In the genomic region with DNA sequence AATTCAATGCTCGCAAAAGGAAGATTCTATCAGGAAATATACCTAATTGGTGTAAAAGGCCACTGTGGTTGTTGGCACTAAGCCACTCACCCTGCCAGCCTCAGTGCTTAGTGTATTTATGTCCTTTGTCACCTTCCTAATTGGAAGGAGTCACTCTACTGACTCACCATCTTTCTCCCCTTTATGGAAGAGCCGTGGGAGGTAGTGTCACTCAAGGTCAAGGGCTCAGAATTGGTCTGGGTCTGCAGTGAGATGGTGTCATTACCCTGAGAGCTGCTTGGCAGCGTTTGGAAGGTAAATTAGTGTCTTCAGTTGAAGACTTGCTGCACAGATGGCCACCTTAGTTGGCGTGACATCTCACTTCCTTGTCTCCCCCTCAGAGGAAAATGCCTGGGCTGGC, we compare ENCODE assay signal across 12 cellular contexts. TPM values are rescaled to one million over a fixed set of nuclear protein-coding genes. Genes with fewer than 3 reads are reported as not detected.
DNase-seq lines count a peak whose midpoint lies in the region; FAIRE-seq lines count a peak whose summit lies in the region.
"Had no signal": no experiment of that assay in that cellular context is flagged by ENCODE, and none has a peak within 500 bp of the region (broad histone marks: within the 10 kb centered on the region; RNA-seq: fewer than 3 reads in every experiment).

No MANE protein-coding gene starts in this region.

- FAIRE-seq in HTR-8/SVneo (lab: Jason Lieb, UNC) = no peak
- FAIRE-seq: colon had no signal

- peak in 2 of 3 experiments; percentile 44 to 86 for DNase-seq in NCI-H1417 (lab: John Stamatoyannopoulos, UW)
- DNase-seq in NCI-H1417 treated with DMSO at 0.1 percent for 48 hours (lab: John Stamatoyannopoulos, UW) = no peak
- peak; percentile 60 for DNase-seq in DMS153 (lab: John Stamatoyannopoulos, UW)
- DNase-seq in NCI-H2227 (lab: John Stamatoyannopoulos, UW; ENCODE audit: unreplicated experiment) = peak; percentile 80
- peak; percentile 11 for DNase-seq in dermis blood vessel endothelial cell
- no peak for DNase-seq in NCI-H128 (lab: John Stamatoyannopoulos, UW; ENCODE audit: unreplicated experiment)
- DNase-seq in NCI-H2196 treated with DMSO at 0.1 percent for 48 hours (lab: John Stamatoyannopoulos, UW; ENCODE audit: unreplicated experiment) = no peak
- DNase-seq in HTR-8/SVneo (ENCODE audit: insufficient read length, low spot score) = no peak
- DNase-seq: activated T-cell treated with anti-CD3 and anti-CD28 coated beads, Interleukin-2, amount 50 U/mL, for 4 hours; CD4-positive, alpha-beta memory T cell; gastrocnemius medialis had no signal

RNA-seq across cellular contexts. Expression of a gene that starts 41.7 kb away (rescaled TPM):
- 17.1 and 18.4 TPM in 2 replicates for total RNA-seq in dermis blood vessel endothelial cell

Comparison
In these comparisons a context has a peak if more than half of its experiments do, and no peak if none do; other contexts are left out.
1. DNase-seq: peak in NCI-H1417 (2 of 3), DMS153 (single experiment), NCI-H2227 (single experiment) and dermis blood vessel endothelial cell (single experiment); none in NCI-H1417 treated with DMSO at 0.1 percent for 48 hours (single experiment), NCI-H128 (single experiment), NCI-H2196 treated with DMSO at 0.1 percent for 48 hours (single experiment) and HTR-8/SVneo (single experiment).